In genomic region chr6:135033238-135033637, GRCh38 we compare ENCODE assay signal across 24 cellular contexts. TPM values are rescaled to one million over a fixed set of nuclear protein-coding genes. Genes with fewer than 3 reads are reported as not detected.
DNase-seq lines count a peak whose midpoint lies in the region; ATAC-seq, FAIRE-seq and TF ChIP-seq lines count a peak whose summit lies in the region.
"Had no signal": no experiment of that assay in that cellular context is flagged by ENCODE, and none has a peak within 500 bp of the region (broad histone marks: within the 10 kb centered on the region; RNA-seq: fewer than 3 reads in every experiment).

No MANE protein-coding gene starts in this region.

- H3K4me1 ChIP-seq in right lobe of liver (peaks cover 0 to 31% (median 4%) of the 10 kb centered on the region in 4 donors), HepG2 (ENCODE audit: insufficient read depth, low read length) (peaks cover 21% of the 10 kb centered on the region)
- H3K4me1 ChIP-seq: gastrocnemius medialis had no signal

- H3K27ac ChIP-seq in right lobe of liver, result no peak overlapping the region
- no peak overlapping the region for H3K27ac ChIP-seq in HepG2 (ENCODE audit: extremely low read length, insufficient read depth, low read length)
- H3K27ac ChIP-seq: gastrocnemius medialis, neutrophil, skin epidermis had no signal

- no peak overlapping the region for H3K9ac ChIP-seq in HepG2 (ENCODE audit: insufficient read depth, low read depth, low read length)

- TF ChIP-seq RAD21 in HepG2 (CRISPR knock-in tag; IDR thresholded peaks at IDR 0.05), result no peak

- CTCF ChIA-PET in HepG2 (lab: Yijun Ruan, JAX; ENCODE audit: low intra/inter-chr PET ratio, low total read pairs), result no interaction called here

- 30% methylated on average over 3 of the region's 3 CpGs for WGBS in right lobe of liver (ENCODE audit: insufficient coverage, low coverage, low lambda C conversion rate, missing lambda C conversion rate)
- WGBS in HepG2 (ENCODE audit: low lambda C conversion rate), result 93% methylated on average over 3 of the region's 3 CpGs

- no peak for TF ChIP-seq POLR2A in right lobe of liver (IDR thresholded peaks at IDR 0.05)
- TF ChIP-seq POLR2A in HepG2 (IDR thresholded peaks at IDR 0.05; ENCODE audit: insufficient read depth in 1 of 2, low read depth in 2 of 2, low read length in 2 of 2), result no peak

- in situ Hi-C loops in HepG2 (cut with HindIII; ENCODE audit: extremely low pct_ligation_motif_present, low pct_unique_long_range_greater_than_20kb), result no loop called here

- POLR2A ChIA-PET in HepG2 (lab: Yijun Ruan, JAX), result no interaction called here

- H3K27me3 ChIP-seq in right lobe of liver, result no peaks in the 10 kb centered on the region
- H3K27me3 ChIP-seq in HepG2 (ENCODE audit: control insufficient read depth in 1 of 2, insufficient read depth in 2 of 2, low read length in 2 of 2), result no peaks in the 10 kb centered on the region
- H3K27me3 ChIP-seq: gastrocnemius medialis, neutrophil had no signal

- peaks cover 0 to 7% (median 0%) of the 10 kb centered on the region in 4 donors for H3K36me3 ChIP-seq in right lobe of liver
- H3K36me3 ChIP-seq in HepG2 (replicated peaks in 1 of 2; ENCODE audit: control insufficient read depth in 1 of 2, insufficient read depth in 2 of 2, low read length in 2 of 2), result peaks cover 8 to 44% of the 10 kb centered on the region in 2 experiments

- H2AFZ ChIP-seq in HepG2 (ENCODE audit: low read length), result no peak overlapping the region
- H2AFZ ChIP-seq: GM23338 had no signal

- H3K9me3 ChIP-seq in right lobe of liver, result no peaks in the 10 kb centered on the region
- no peaks in the 10 kb centered on the region for H3K9me3 ChIP-seq in HepG2 (ENCODE audit: low read length)
- H3K9me3 ChIP-seq: gastrocnemius medialis, neutrophil had no signal

- ATAC-seq in right lobe of liver, result peak; percentile 19 to 54 (median 39)
- no peak for ATAC-seq in HepG2
- ATAC-seq in GM21786 (IDR thresholded peaks at IDR 0.05; ENCODE audit: unreplicated experiment), result no peak
- ATAC-seq: esophagus mucosa, gastrocnemius medialis, GM23338 had no signal

- no peak for DNase-seq in right lobe of liver
- DNase-seq in HepG2 (ENCODE audit: low spot score), result no peak
- DNase-seq in NCI-H2029 (lab: John Stamatoyannopoulos, UW), result peak; percentile 35
- DNase-seq in epithelial cell of esophagus (ENCODE audit: low read depth), result peak; percentile 19
- DNase-seq in NAMALWA (ENCODE audit: low spot score), result no peak
- DNase-seq in NCI-H1694 (lab: John Stamatoyannopoulos, UW), result no peak
- DNase-seq: activated CD4-positive, alpha-beta memory T cell treated with anti-CD3 and anti-CD28 coated beads for 36 hours; activated CD4-positive, CD25-positive, alpha-beta regulatory T cell; activated naive CD4-positive, alpha-beta T cell treated with anti-CD3 and anti-CD28 coated beads, Interleukin-2, amount 10 ng/mL, durations not matched to agents 7 days and 5 days; effector CD4-positive, alpha-beta T cell; gastrocnemius medialis; hippocampal formation; NCI-H1436; NCI-H345; NCI-H82; SHP77; stimulated activated CD4-positive, alpha-beta T cell treated with anti-CD3 and anti-CD28 coated beads, Interleukin-2, amount 100 ng/mL, for 48 hours; stimulated activated naive CD4-positive, alpha-beta T cell treated with Interleukin-2 at 50 U/mL for 16 hours had no signal

- H3K79me2 ChIP-seq in HepG2 (ENCODE audit: insufficient read depth, low read length), result no peaks in the 10 kb centered on the region

- TF ChIP-seq CTCF in right lobe of liver (IDR thresholded peaks at IDR 0.05) (no peak), HepG2 (CRISPR knock-in tag; IDR thresholded peaks at IDR 0.05) (no peak), epithelial cell of esophagus (IDR thresholded peaks at IDR 0.05; ENCODE audit: insufficient read depth, low read depth, low read length, missing control alignments) (no peak)

- no peak for FAIRE-seq in HepG2 (lab: Jason Lieb, UNC)

- TF ChIP-seq EP300 in HepG2 (IDR thresholded peaks at IDR 0.05; ENCODE audit: low read depth in 2 of 2, low read length in 2 of 2), result no peak
- TF ChIP-seq EP300 in HepG2 (CRISPR knock-in tag; IDR thresholded peaks at IDR 0.05; ENCODE audit: borderline replicate concordance), result no peak

- H3K4me3 ChIP-seq in right lobe of liver (no peak overlapping the region), HepG2 (replicated peaks in 1 of 3; ENCODE audit: insufficient read depth in 1 of 3, low read depth in 2 of 3, low read length in 3 of 3) (no peak overlapping the region), epithelial cell of esophagus (ENCODE audit: low read length) (no peak overlapping the region)
- H3K4me3 ChIP-seq: gastrocnemius medialis, GM23338, lung, skin epidermis had no signal

- no peaks in the 10 kb centered on the region; the same call in 1 of the 2 replicates for H4K20me1 ChIP-seq in HepG2 (ENCODE audit: insufficient read depth, low read length)

- no TSS peak for BruUV-seq in HepG2 (replicated peaks; lab: Mats Ljungman, UMichigan)

- H3K4me2 ChIP-seq in HepG2 (ENCODE audit: low read depth, low read length), result no peak overlapping the region
- H3K4me2 ChIP-seq: GM23338 had no signal

- intact Hi-C loops in right lobe of liver (cut with DNase I) (no loop called here), HepG2 (cut with micrococcal nuclease; ENCODE audit: unreplicated experiment) (no loop called here)

TF ChIP-seq in HepG2, 621 proteins besides CTCF, POLR2A, EP300 and RAD21:
- TF ChIP-seq RCOR2 (CRISPR knock-in tag; IDR thresholded peaks at IDR 0.05) (no peak), GTF2F1 (IDR thresholded peaks at IDR 0.05; ENCODE audit: low read length) (no peak), ZNF160 (CRISPR knock-in tag; IDR thresholded peaks at IDR 0.05) (no peak), HMGA1 (CRISPR knock-in tag; conservative IDR thresholded peaks at IDR 0.05) (no peak)

RNA-seq across cellular contexts. Expression of gene HBS1L, which starts 21.4 kb away (rescaled TPM):
- 10 to 100 TPM; 31.8 to 47.2 (median 37.1) TPM for total RNA-seq in right lobe of liver
- 138 and 222 TPM in 2 replicates for total RNA-seq in HepG2 (2016; rRNA removed; fragmentation: Illumina TruSeq; extraction: Trizol)
- total RNA-seq in HepG2 (2016; cell fraction: cytosol; rRNA removed; fragmentation: Illumina TruSeq; extraction: Trizol; ENCODE audit: low read depth), result 36.1 and 37.3 TPM in 2 replicates
- total RNA-seq in HepG2 (2016; cell fraction: insoluble cytoplasmic fraction; rRNA removed; fragmentation: Illumina TruSeq; extraction: Trizol), result 138 and 235 TPM in 2 replicates
- 62.1 and 65.5 TPM in 2 replicates for total RNA-seq in HepG2 (2016; cell fraction: membrane; rRNA removed; fragmentation: Illumina TruSeq; extraction: Trizol)
- 87.5 and 92.8 TPM in 2 replicates for total RNA-seq in HepG2 (2016; cell fraction: nucleus; rRNA removed; fragmentation: Illumina TruSeq; extraction: Trizol)
- polyA plus RNA-seq in HepG2 (2011; rRNA removed), result 33.6 and 44.1 TPM in 2 replicates
- 19.1 and 28.9 TPM in 2 replicates for polyA plus RNA-seq in HepG2 (2011; cell fraction: cytosol; rRNA removed)
- 13.8 and 19.0 TPM in 2 replicates for polyA plus RNA-seq in HepG2 (2011; cell fraction: nucleus; rRNA removed)
- polyA plus RNA-seq in HepG2 (2012), result 54.5 and 55.2 TPM in 2 replicates
- polyA plus RNA-seq in HepG2 (2016; cell fraction: cytosol; fragmentation: Illumina TruSeq; extraction: Trizol; ENCODE audit: low read depth), result 6.9 and 8.3 TPM in 2 replicates
- polyA plus RNA-seq in HepG2 (2016; cell fraction: insoluble cytoplasmic fraction; fragmentation: Illumina TruSeq; extraction: Trizol; ENCODE audit: low read depth), result 137 and 159 TPM in 2 replicates
- polyA plus RNA-seq in HepG2 (2016; cell fraction: membrane; fragmentation: Illumina TruSeq; extraction: Trizol; ENCODE audit: low read depth), result 19.7 and 20.8 TPM in 2 replicates
- 54.7 and 61.1 TPM in 2 replicates for polyA plus RNA-seq in HepG2 (2016; cell fraction: nucleus; fragmentation: Illumina TruSeq; extraction: Trizol; ENCODE audit: insufficient read depth, low read depth)
- 30.9 and 38.9 TPM in 2 replicates for polyA minus RNA-seq in HepG2 (2011; rRNA and poly(A)+ RNA removed; ENCODE audit: low replicate concordance)
- 39.6 and 42.2 TPM in 2 replicates for polyA minus RNA-seq in HepG2 (2011; cell fraction: cytosol; rRNA and poly(A)+ RNA removed)
- polyA minus RNA-seq in HepG2 (2011; cell fraction: nucleus; rRNA and poly(A)+ RNA removed), result 115 and 120 TPM in 2 replicates

Comparison
In these comparisons a context has a peak if more than half of its experiments do, and no peak if none do; other contexts are left out.
1. ATAC-seq: peak in right lobe of liver (4 of 4); none in HepG2 (single experiment) and GM21786 (single experiment).
2. DNase-seq: peak in NCI-H2029 (single experiment) and epithelial cell of esophagus (single experiment); none in right lobe of liver (0 of 3), HepG2 (single experiment), NAMALWA (single experiment) and NCI-H1694 (single experiment).